In genomic region chr17:63842173-63842539, GRCh38 we compare ENCODE assay signal across 9 cellular contexts. TPM values are rescaled to one million over a fixed set of nuclear protein-coding genes. Genes with fewer than 3 reads are reported as not detected.
DNase-seq lines count a peak whose midpoint lies in the region; ATAC-seq and TF ChIP-seq lines count a peak whose summit lies in the region.
"Had no signal": no experiment of that assay in that cellular context is flagged by ENCODE, and none has a peak within 500 bp of the region (broad histone marks: within the 10 kb centered on the region; RNA-seq: fewer than 3 reads in every experiment).

No MANE protein-coding gene starts in this region.

- H3K9me3 Mint-ChIP-seq in activated T-cell treated with anti-CD3 and anti-CD28 coated beads, Interleukin-2, amount 50 U/mL, for 4 hours = no peaks in the 10 kb centered on the region

- H3K4me1 ChIP-seq in trophoblast cell (ENCODE audit: control insufficient read depth in 1 of 2, insufficient read depth in 2 of 2, low read length in 2 of 2) = peaks cover 25 to 29% of the 10 kb centered on the region in 2 experiments

- no CpG with 5 or more reads among the region's 36 CpGs for WGBS in trophoblast cell (ENCODE audit: extremely low coverage, insufficient coverage, insufficient read length)

- H3K9ac ChIP-seq in SU-DHL-6 (ENCODE audit: low read length) = peak overlapping the region; percentile 91
- peak overlapping the region; percentile 72 for H3K9ac ChIP-seq in trophoblast cell (ENCODE audit: low read length)

- no peaks in the 10 kb centered on the region; the same call in 1 of the 2 replicates for H4K20me1 ChIP-seq in SU-DHL-6 (ENCODE audit: low read depth, low read length)

- H3K27me3 ChIP-seq in SU-DHL-6 (ENCODE audit: low read length) = no peaks in the 10 kb centered on the region
- no peaks in the 10 kb centered on the region for H3K27me3 ChIP-seq in trophoblast cell (ENCODE audit: insufficient read depth, low read length)

- no peaks in the 10 kb centered on the region for H3K27me3 Mint-ChIP-seq in activated T-cell treated with anti-CD3 and anti-CD28 coated beads, Interleukin-2, amount 50 U/mL, for 4 hours (ENCODE audit: low read depth)

- no peak overlapping the region for H2BK12ac ChIP-seq in trophoblast cell (ENCODE audit: low read length)

- H3K79me2 ChIP-seq in SU-DHL-6 (ENCODE audit: insufficient read depth, low read length) = peaks cover 49% of the 10 kb centered on the region
- H3K79me2 ChIP-seq in trophoblast cell (ENCODE audit: control insufficient read depth, insufficient read depth, low read length, poor library complexity) = peaks cover 30% of the 10 kb centered on the region

- H3K4me1 Mint-ChIP-seq in activated T-cell treated with anti-CD3 and anti-CD28 coated beads, Interleukin-2, amount 50 U/mL, for 4 hours (ENCODE audit: low read depth) = peaks cover 38% of the 10 kb centered on the region

- H4K8ac ChIP-seq in trophoblast cell (ENCODE audit: low read depth, low read length) = peak overlapping the region; percentile 43

- H4K91ac ChIP-seq in trophoblast cell (ENCODE audit: low read depth, low read length) = peak overlapping the region; percentile 70

- peak; percentile 51 for ATAC-seq in activated T-cell treated with anti-CD3 and anti-CD28 coated beads, Interleukin-2, amount 50 U/mL, for 4 hours
- ATAC-seq in HG02943 (IDR thresholded peaks at IDR 0.05; ENCODE audit: low read depth, unreplicated experiment) = peak; percentile 22

- H3K36me3 ChIP-seq in SU-DHL-6 (ENCODE audit: low read length) (no peaks in the 10 kb centered on the region), trophoblast cell (ENCODE audit: control insufficient read depth in 1 of 2, insufficient read depth in 2 of 2, low read length in 2 of 2) (peaks cover 0 to 5% of the 10 kb centered on the region in 2 experiments)

- peak overlapping the region; percentile 73 for H2BK5ac ChIP-seq in trophoblast cell (ENCODE audit: low read depth, low read length, poor library complexity)

- no peak for DNase-seq in activated T-cell treated with anti-CD3 and anti-CD28 coated beads, Interleukin-2, amount 50 U/mL, for 4 hours
- no peak for DNase-seq in activated T-cell treated with anti-CD3 and anti-CD28 coated beads for 4 hours
- DNase-seq in fibroblast of mammary gland (ENCODE audit: low read depth) = no peak
- no peak for DNase-seq in trophoblast cell
- DNase-seq in ACHN = no peak
- DNase-seq in central memory CD4-positive, alpha-beta T cell = no peak

- H3K4me3 ChIP-seq in SU-DHL-6 (ENCODE audit: insufficient read depth, low read length, poor library complexity, severe bottlenecking) (peak overlapping the region; percentile 83), fibroblast of mammary gland (ENCODE audit: control insufficient read depth, low read depth, low read length) (peak overlapping the region; percentile 89), trophoblast cell (ENCODE audit: low read depth, low read length) (peak overlapping the region; percentile 84)

- H3K18ac ChIP-seq in trophoblast cell (ENCODE audit: low read length) = peak overlapping the region; percentile 77

- H3K27ac ChIP-seq in SU-DHL-6 (ENCODE audit: low read depth, low read length) (peak overlapping the region; percentile 79), trophoblast cell (ENCODE audit: low read depth, low read length) (peak overlapping the region; percentile 81)

- H2AK5ac ChIP-seq in trophoblast cell (ENCODE audit: low read length) = peak overlapping the region; percentile 56

- peak overlapping the region; percentile 41 for H4K12ac ChIP-seq in trophoblast cell (ENCODE audit: low read depth, low read length)

- in situ Hi-C loops in ACHN (cut with HindIII; ENCODE audit: low pct_ligation_motif_present, low pct_unique_long_range_greater_than_20kb, low sequenced_read_pairs) = no loop called here

- H3K9me3 ChIP-seq in SU-DHL-6 (ENCODE audit: insufficient read depth, low read length) (no peaks in the 10 kb centered on the region), trophoblast cell (ENCODE audit: insufficient read depth, low read depth, low read length) (peaks cover 4% of the 10 kb centered on the region)

- H3F3A ChIP-seq in SU-DHL-6 (ENCODE audit: insufficient read depth) = peaks cover 17% of the 10 kb centered on the region

- H3K9me2 ChIP-seq in SU-DHL-6 (replicated peaks; ENCODE audit: insufficient read depth, low read length) = no peaks in the 10 kb centered on the region

- H3K4me2 ChIP-seq in SU-DHL-6 (ENCODE audit: low read depth, low read length, poor library complexity, severe bottlenecking) (peak overlapping the region; percentile 88), trophoblast cell (ENCODE audit: low read length) (peak overlapping the region; percentile 83)

- H3K4me3 Mint-ChIP-seq in activated T-cell treated with anti-CD3 and anti-CD28 coated beads, Interleukin-2, amount 50 U/mL, for 4 hours = peak overlapping the region; percentile 96

- H2BK120ac ChIP-seq in trophoblast cell (ENCODE audit: insufficient read depth, low read length, poor library complexity) = peak overlapping the region; percentile 61

- no peak overlapping the region for H3K23ac ChIP-seq in trophoblast cell (ENCODE audit: low read length)

- no peaks in the 10 kb centered on the region for H3K36me3 Mint-ChIP-seq in activated T-cell treated with anti-CD3 and anti-CD28 coated beads, Interleukin-2, amount 50 U/mL, for 4 hours (ENCODE audit: insufficient read depth)

- H3K79me1 ChIP-seq in trophoblast cell (ENCODE audit: low read length) = peaks cover 11% of the 10 kb centered on the region

- TF ChIP-seq CTCF in SU-DHL-6 (IDR thresholded peaks at IDR 0.05; ENCODE audit: insufficient read depth, low read length, poor library complexity, severe bottlenecking) (no peak), fibroblast of mammary gland (conservative IDR thresholded peaks at IDR 0.05; ENCODE audit: control insufficient read depth, insufficient read depth, low read depth, low read length) (no peak)

- H3K14ac ChIP-seq in trophoblast cell (ENCODE audit: low read length) = peak overlapping the region; percentile 77

- H2AFZ ChIP-seq in SU-DHL-6 (ENCODE audit: low read depth, low read length, severe bottlenecking) (no peak overlapping the region), trophoblast cell (ENCODE audit: insufficient read depth, low read length, poor library complexity) (peak overlapping the region; percentile 66)

- peak overlapping the region; percentile 64 for H3K4ac ChIP-seq in trophoblast cell (ENCODE audit: low read depth, low read length)

RNA-seq across cellular contexts. Expression of gene SMARCD2, which starts 0.3 kb away (rescaled TPM):
- total RNA-seq in activated T-cell treated with anti-CD3 and anti-CD28 coated beads, Interleukin-2, amount 50 U/mL, for 4 hours = 10 to 100 TPM; 81.4 to 87.9 (median 83.8) TPM
- 41.9 and 43.4 TPM in 2 replicates for polyA plus RNA-seq in trophoblast cell (2013)

RNA-seq across cellular contexts. Expression of gene FTSJ3, which starts 14.7 kb away (rescaled TPM):
- 100 to 1,000 TPM; 123 to 169 (median 157) TPM for total RNA-seq in activated T-cell treated with anti-CD3 and anti-CD28 coated beads, Interleukin-2, amount 50 U/mL, for 4 hours
- 31.9 and 33.0 TPM in 2 replicates for polyA plus RNA-seq in trophoblast cell (2013)

RNA-seq across cellular contexts. Expression of gene PSMC5, which starts 14.9 kb away (rescaled TPM):
- total RNA-seq in activated T-cell treated with anti-CD3 and anti-CD28 coated beads, Interleukin-2, amount 50 U/mL, for 4 hours = 100 to 1,000 TPM; 272 to 298 (median 280) TPM
- 115 and 118 TPM in 2 replicates for polyA plus RNA-seq in trophoblast cell (2013)

RNA-seq across cellular contexts. Expression of gene CSH2, which starts 31.3 kb away (rescaled TPM):
- total RNA-seq in activated T-cell treated with anti-CD3 and anti-CD28 coated beads, Interleukin-2, amount 50 U/mL, for 4 hours = not detected
- polyA plus RNA-seq in trophoblast cell (2013) = not detected in 2 replicates
- total RNA-seq: myocyte had no signal

RNA-seq across cellular contexts. Expression of gene GH2, which starts 39.6 kb away (rescaled TPM):
- total RNA-seq in activated T-cell treated with anti-CD3 and anti-CD28 coated beads, Interleukin-2, amount 50 U/mL, for 4 hours = not detected
- polyA plus RNA-seq in trophoblast cell (2013) = 0.18 TPM in 2 replicates
- total RNA-seq: myocyte had no signal
